In genomic region chr9:133717113-133718031, GRCh38 we compare ENCODE assay signal across 1 cellular context.
TF ChIP-seq lines count a peak whose summit lies in the region.

No MANE protein-coding gene starts in this region.

TF ChIP-seq in SK-N-SH, 30 proteins besides CTCF, POLR2A, EP300 and RAD21 (continued from another document):
- no peak for TF ChIP-seq CHD2 (IDR thresholded peaks at IDR 0.05; ENCODE audit: low read length, partially characterized antibody)
TF ChIP-seq in SK-N-SH: peak in this region for 0.
